Comparison of ENCODE assay signal across 8 cellular contexts in the genomic region with DNA sequence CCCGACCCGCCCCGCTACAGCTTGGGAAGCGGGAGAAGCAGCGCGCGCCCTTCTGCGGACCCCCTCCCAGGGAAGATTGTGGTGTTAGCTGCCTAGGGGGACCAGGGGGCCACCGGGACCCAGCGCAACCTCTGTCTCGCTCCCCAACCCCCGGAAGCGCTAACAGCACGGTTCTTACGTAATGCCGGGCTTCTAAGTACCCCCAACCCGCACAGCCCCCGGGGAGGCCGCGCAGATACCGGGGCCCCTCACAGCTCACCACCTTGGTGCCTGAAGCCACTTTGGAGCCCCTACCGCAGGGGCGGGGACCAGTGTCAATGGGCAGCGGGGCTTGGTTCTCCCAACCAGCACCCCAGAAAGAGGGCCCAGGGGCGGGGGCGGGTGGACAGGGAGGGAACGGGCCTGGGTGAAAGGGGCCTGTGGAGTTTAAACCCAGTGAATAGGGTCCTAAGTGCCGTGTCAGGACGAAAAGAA. TPM values are rescaled to one million over a fixed set of nuclear protein-coding genes. Genes with fewer than 3 reads are reported as not detected.
DNase-seq lines count a peak whose midpoint lies in the region; ATAC-seq, FAIRE-seq and TF ChIP-seq lines count a peak whose summit lies in the region.

No MANE protein-coding gene starts in this region.

- H3K4me1 ChIP-seq in PC-3 (ENCODE audit: insufficient read depth, low read length): no peaks in the 10 kb centered on the region
- peaks cover 3% of the 10 kb centered on the region for H3K4me1 ChIP-seq in endothelial cell of umbilical vein (ENCODE audit: control insufficient read depth, extremely low read depth, insufficient read depth, low read length)
- no peaks in the 10 kb centered on the region for H3K4me1 ChIP-seq in PC-9 (replicated peaks; ENCODE audit: insufficient read depth)

- DNase-seq in AG09309 (ENCODE audit: low read depth): no peak
- no peak for DNase-seq in PC-3
- DNase-seq in endothelial cell of umbilical vein (ENCODE audit: low read depth, low spot score): no peak
- DNase-seq in natural killer cell: no peak
- no peak for DNase-seq in NCI-H1694 treated with DMSO at 0.1 percent for 48 hours (lab: John Stamatoyannopoulos, UW)
- DNase-seq in PC-9: no peak
- no peak for DNase-seq in NCI-H2227 (lab: John Stamatoyannopoulos, UW; ENCODE audit: unreplicated experiment)
- no peak for DNase-seq in stimulated activated CD4-positive, alpha-beta T cell treated with anti-CD3 and anti-CD28 coated beads, Interleukin-1b, Interleukin-23, amount 100 ng/mL, for 48 hours

- H3K27me3 Mint-ChIP-seq in natural killer cell (ENCODE audit: low read depth in 2 of 2): peaks cover 11 to 33% of the 10 kb centered on the region in 2 donors

- no peak for FAIRE-seq in endothelial cell of umbilical vein (lab: Jason Lieb, UNC)

- no peaks in the 10 kb centered on the region for H3K9me2 ChIP-seq in PC-3 (replicated peaks; ENCODE audit: low read length)
- H3K9me2 ChIP-seq in PC-9 (ENCODE audit: insufficient read depth): no peaks in the 10 kb centered on the region

- intact Hi-C loops in PC-3 (cut with micrococcal nuclease) (no loop called here), endothelial cell of umbilical vein (cut with micrococcal nuclease) (no loop called here), natural killer cell (cut with micrococcal nuclease) (no loop called here), PC-9 (cut with micrococcal nuclease; ENCODE audit: unreplicated experiment) (no loop called here)

- peak overlapping the region in 1 of 2 donors; percentile 86 for H3K27ac Mint-ChIP-seq in natural killer cell

- peaks cover 37% of the 10 kb centered on the region for H3K27me3 ChIP-seq in PC-3 (ENCODE audit: low read length)
- H3K27me3 ChIP-seq in endothelial cell of umbilical vein (ENCODE audit: control insufficient read depth in 2 of 2, insufficient read depth in 2 of 2, low read length in 2 of 2): peaks cover 41 to 51% of the 10 kb centered on the region in 2 experiments
- peaks cover 40% of the 10 kb centered on the region for H3K27me3 ChIP-seq in PC-9 (ENCODE audit: insufficient read depth, low read depth)

- no peaks in the 10 kb centered on the region for H3K36me3 Mint-ChIP-seq in natural killer cell

- TF ChIP-seq POLR2A in endothelial cell of umbilical vein (IDR thresholded peaks at IDR 0.05; ENCODE audit: low read depth, low read length): no peak

- H3F3A ChIP-seq in PC-3 (ENCODE audit: low read length, unreplicated experiment): no peaks in the 10 kb centered on the region
- H3F3A ChIP-seq in PC-9 (ENCODE audit: insufficient read depth, low read depth): peaks cover 5% of the 10 kb centered on the region; the same call in 1 of the 2 replicates

- CTCF ChIA-PET in PC-3 (lab: Charles Lee): interaction anchor here (0.7 kb wide), 1 partner anchor 29 kb away, joined by 3 read pairs; no protein-coding TSS in a partner anchor
- CTCF ChIA-PET in endothelial cell of umbilical vein (lab: Charles Lee): interaction anchor here (0.8 to 1.4 kb wide), 2 partner anchors 29 to 37 kb away, joined by 3 to 4 read pairs; no protein-coding TSS in a partner anchor
- CTCF ChIA-PET in PC-9 (lab: Charles Lee): no interaction called here

- H3K4me2 ChIP-seq in PC-3 (ENCODE audit: low read length): peak overlapping the region; percentile 67
- peak overlapping the region; percentile 23 for H3K4me2 ChIP-seq in endothelial cell of umbilical vein (ENCODE audit: insufficient read depth, low read length)
- H3K4me2 ChIP-seq in PC-9: no peak overlapping the region

- H4K20me1 ChIP-seq in PC-3 (ENCODE audit: low read length) (no peaks in the 10 kb centered on the region), endothelial cell of umbilical vein (replicated peaks; ENCODE audit: control insufficient read depth, extremely low read depth, insufficient read depth, low read length) (no peaks in the 10 kb centered on the region), PC-9 (ENCODE audit: insufficient read depth) (no peaks in the 10 kb centered on the region)

- BruUV-seq in PC-3 (replicated peaks; lab: Mats Ljungman, UMichigan) (no TSS peak), endothelial cell of umbilical vein (replicated peaks; lab: Mats Ljungman, UMichigan) (no TSS peak), PC-9 (replicated peaks; lab: Mats Ljungman, UMichigan) (no TSS peak)

- H3K4me3 Mint-ChIP-seq in natural killer cell: peak overlapping the region; percentile 78

- H3K9me3 ChIP-seq in PC-3 (ENCODE audit: low read length) (no peaks in the 10 kb centered on the region), endothelial cell of umbilical vein (replicated peaks; ENCODE audit: control insufficient read depth, insufficient read depth, low read length) (no peaks in the 10 kb centered on the region), PC-9 (ENCODE audit: insufficient read depth, low read depth) (no peaks in the 10 kb centered on the region)

- no peaks in the 10 kb centered on the region for H3K36me3 ChIP-seq in PC-3 (ENCODE audit: low read depth, low read length)
- H3K36me3 ChIP-seq in endothelial cell of umbilical vein (ENCODE audit: control insufficient read depth in 2 of 2, extremely low read depth in 1 of 2, insufficient read depth in 2 of 2, low read length in 2 of 2): no peaks in the 10 kb centered on the region
- no peaks in the 10 kb centered on the region for H3K36me3 ChIP-seq in PC-9 (ENCODE audit: low read depth)

- TF ChIP-seq CTCF in AG09309 (IDR thresholded peaks at IDR 0.05; ENCODE audit: control insufficient read depth, insufficient read depth, low read depth, low read length, missing control alignments) (no peak), PC-3 (conservative IDR thresholded peaks at IDR 0.05; ENCODE audit: low read depth, low read length) (no peak), endothelial cell of umbilical vein (IDR thresholded peaks at IDR 0.05; ENCODE audit: extremely low read depth in 1 of 2, insufficient read depth in 1 of 2, low read depth in 1 of 2, low read length in 2 of 2) (no peak), natural killer cell (IDR thresholded peaks at IDR 0.05) (no peak), PC-9 (conservative IDR thresholded peaks at IDR 0.05) (no peak)

- H2AFZ ChIP-seq in PC-3 (ENCODE audit: low read length) (peak overlapping the region; percentile 54), endothelial cell of umbilical vein (ENCODE audit: low read depth, low read length) (peak overlapping the region; percentile 11), PC-9 (no peak overlapping the region)

- no peaks in the 10 kb centered on the region for H3K9me1 ChIP-seq in endothelial cell of umbilical vein (replicated peaks; ENCODE audit: control insufficient read depth, extremely low read depth, insufficient read depth, low read length)

- POLR2A ChIA-PET in PC-3 (lab: Charles Lee; ENCODE audit: unreplicated experiment) (no interaction called here), endothelial cell of umbilical vein (lab: Charles Lee) (no interaction called here), PC-9 (lab: Charles Lee; ENCODE audit: unreplicated experiment) (no interaction called here)

- no peaks in the 10 kb centered on the region for H3K9me3 Mint-ChIP-seq in natural killer cell

- H3K4me3 ChIP-seq in AG09309 (ENCODE audit: control insufficient read depth, low read depth, low read length) (peak overlapping the region; percentile 76), PC-3 (ENCODE audit: low read length) (peak overlapping the region; percentile 40; the same call in 1 of the 2 replicates), endothelial cell of umbilical vein (replicated peaks in 1 of 3; ENCODE audit: insufficient read depth in 1 of 3, low read depth in 1 of 3, low read length in 3 of 3) (peak overlapping the region in 1 of 3 experiments; percentile 9), PC-9 (no peak overlapping the region)

- ATAC-seq in PC-3: no peak
- ATAC-seq in natural killer cell: peak in 2 of 3 donors; percentile 56 to 59

- dilution Hi-C loops in endothelial cell of umbilical vein (cut with MboI; ENCODE audit: extremely low pct_ligation_motif_present, low sequenced_read_pairs): no loop called here

- H3K79me2 ChIP-seq in PC-3 (ENCODE audit: low read length): no peaks in the 10 kb centered on the region
- H3K79me2 ChIP-seq in endothelial cell of umbilical vein (ENCODE audit: control insufficient read depth, insufficient read depth, low read length): no peaks in the 10 kb centered on the region
- H3K79me2 ChIP-seq in PC-9 (ENCODE audit: low read depth): no peaks in the 10 kb centered on the region

- peaks cover 0 to 10% of the 10 kb centered on the region in 2 donors for H3K4me1 Mint-ChIP-seq in natural killer cell

- H3K9ac ChIP-seq in PC-3 (ENCODE audit: low read length) (no peak overlapping the region), endothelial cell of umbilical vein (replicated peaks; ENCODE audit: extremely low read depth, insufficient read depth, low read length) (no peak overlapping the region)

- H3K27ac ChIP-seq in PC-3 (ENCODE audit: low read length) (no peak overlapping the region), endothelial cell of umbilical vein (ENCODE audit: insufficient read depth, low read depth, low read length) (no peak overlapping the region), PC-9 (no peak overlapping the region)

RNA-seq across cellular contexts. Expression of gene MPP2, which starts 0.3 kb away (rescaled TPM):
- total RNA-seq in PC-3 (2014; rRNA removed) (7.7 and 8.2 TPM in 2 replicates), endothelial cell of umbilical vein (1.2 and 1.6 TPM in 2 replicates), natural killer cell (1 to 10 TPM in 1 of 3 donors, under 1 TPM in 2; 0.75 to 2.0 (median 0.85) TPM), PC-9 (2021) (5.6 and 8.6 TPM in 2 replicates)
- 1.2 and 1.4 TPM in 2 replicates for polyA plus RNA-seq in endothelial cell of umbilical vein
- polyA plus RNA-seq in endothelial cell of umbilical vein (2011; cell fraction: cytosol; rRNA removed): 1.1 and 1.3 TPM in 2 replicates
- polyA plus RNA-seq in endothelial cell of umbilical vein (2011; cell fraction: nucleus; rRNA removed): 1.6 TPM in 2 replicates
- 1.1 and 2.6 TPM in 2 replicates for polyA plus RNA-seq in endothelial cell of umbilical vein (2012)
- polyA minus RNA-seq in endothelial cell of umbilical vein: 0.91 and 2.2 TPM in 2 replicates
- 7.9 TPM for polyA minus RNA-seq in endothelial cell of umbilical vein (2011; cell fraction: cytosol; rRNA and poly(A)+ RNA removed)
- 0.29 and 1.0 TPM in 2 replicates for polyA minus RNA-seq in endothelial cell of umbilical vein (2011; cell fraction: nucleus; rRNA and poly(A)+ RNA removed)

RNA-seq across cellular contexts. Expression of gene PPY, which starts 35.3 kb away (rescaled TPM):
- not detected in 2 replicates for total RNA-seq in PC-3 (2014; rRNA removed)
- total RNA-seq in endothelial cell of umbilical vein: not detected in 2 replicates
- not detected in 2 replicates for polyA plus RNA-seq in endothelial cell of umbilical vein
- not detected in 2 replicates for polyA plus RNA-seq in endothelial cell of umbilical vein (2011; cell fraction: cytosol; rRNA removed)
- not detected in 2 replicates for polyA plus RNA-seq in endothelial cell of umbilical vein (2011; cell fraction: nucleus; rRNA removed)
- polyA plus RNA-seq in endothelial cell of umbilical vein (2012): not detected in 2 replicates
- not detected in 2 replicates for polyA minus RNA-seq in endothelial cell of umbilical vein
- not detected for polyA minus RNA-seq in endothelial cell of umbilical vein (2011; cell fraction: cytosol; rRNA and poly(A)+ RNA removed)
- not detected in 2 replicates for polyA minus RNA-seq in endothelial cell of umbilical vein (2011; cell fraction: nucleus; rRNA and poly(A)+ RNA removed)
- not detected for total RNA-seq in natural killer cell
- total RNA-seq in PC-9 (2021): not detected in 2 replicates

RNA-seq across cellular contexts. Expression of gene PYY, which starts 46.8 kb away (rescaled TPM):
- not detected in 2 replicates for total RNA-seq in PC-3 (2014; rRNA removed)
- total RNA-seq in endothelial cell of umbilical vein: not detected in 2 replicates
- polyA plus RNA-seq in endothelial cell of umbilical vein: 0.14 TPM in 1 of 2 replicates, not detected in the other
- polyA plus RNA-seq in endothelial cell of umbilical vein (2011; cell fraction: cytosol; rRNA removed): not detected in 2 replicates
- polyA plus RNA-seq in endothelial cell of umbilical vein (2011; cell fraction: nucleus; rRNA removed): not detected in 2 replicates
- not detected in 2 replicates for polyA plus RNA-seq in endothelial cell of umbilical vein (2012)
- not detected in 2 replicates for polyA minus RNA-seq in endothelial cell of umbilical vein
- not detected for polyA minus RNA-seq in endothelial cell of umbilical vein (2011; cell fraction: cytosol; rRNA and poly(A)+ RNA removed)
- polyA minus RNA-seq in endothelial cell of umbilical vein (2011; cell fraction: nucleus; rRNA and poly(A)+ RNA removed): not detected in 2 replicates
- not detected for total RNA-seq in natural killer cell
- total RNA-seq in PC-9 (2021): not detected in 2 replicates
